ENCODE assay signal across 8 cellular contexts in genomic region chr22:29798318-29798717, GRCh38. TPM values are rescaled to one million over a fixed set of nuclear protein-coding genes. Genes with fewer than 3 reads are reported as not detected.
DNase-seq lines count a peak whose midpoint lies in the region; ATAC-seq lines count a peak whose summit lies in the region.

No MANE protein-coding gene starts in this region.

- H3K27me3 ChIP-seq in skeletal muscle tissue (ENCODE audit: control insufficient read depth in 3 of 3, insufficient read depth in 3 of 3, low read length in 3 of 3) (no peaks in the 10 kb centered on the region), mesendoderm (ENCODE audit: insufficient read depth, low read length, poor library complexity) (no peaks in the 10 kb centered on the region)

- H3K4me2 ChIP-seq in mesendoderm (ENCODE audit: low read length), result no peak overlapping the region

- no peak overlapping the region for H2BK15ac ChIP-seq in mesendoderm (replicated peaks; ENCODE audit: low read depth)

- in situ Hi-C loops in KBM-7 (cut with MboI; ENCODE audit: low pct_unique_long_range_greater_than_20kb, low sequenced_read_pairs), result no loop called here

- no peaks in the 10 kb centered on the region for H3K79me2 ChIP-seq in mesendoderm (ENCODE audit: control insufficient read depth, insufficient read depth, low read length)

- WGBS in mesendoderm (ENCODE audit: extremely low coverage, insufficient coverage, low lambda C conversion rate), result no CpG with 5 or more reads among the region's 6 CpGs

- no peak overlapping the region for H3K18ac ChIP-seq in mesendoderm (ENCODE audit: low read length)

- DNase-seq in GF-D8 (lab: John Stamatoyannopoulos, UW), result peak; percentile 73
- peak; percentile 18 for DNase-seq in KBM-7
- DNase-seq in effector memory CD8-positive, alpha-beta T cell, result no peak
- no peak for DNase-seq in mesendoderm
- DNase-seq in germinal center (ENCODE audit: low spot score), result no peak
- no peak for DNase-seq in activated CD4-positive, CD25-positive, alpha-beta regulatory T cell treated with anti-CD3 and anti-CD28 coated beads, Interleukin-2, amount 50 U/mL, for 72 hours
- DNase-seq in activated CD4-positive, CD25-positive, alpha-beta regulatory T cell (lab: John Stamatoyannopoulos, UW), result no peak

- no peak overlapping the region for H4K5ac ChIP-seq in mesendoderm (ENCODE audit: low read length)

- no peaks in the 10 kb centered on the region for H3K9me3 Mint-ChIP-seq in effector memory CD8-positive, alpha-beta T cell

- no peak overlapping the region for H3K4ac ChIP-seq in mesendoderm (ENCODE audit: low read depth, low read length)

- H3K23ac ChIP-seq in mesendoderm (ENCODE audit: low read length), result no peak overlapping the region

- H3K4me1 ChIP-seq in skeletal muscle tissue (ENCODE audit: control insufficient read depth in 3 of 3, insufficient read depth in 3 of 3, low read length in 3 of 3) (peaks cover 49 to 62% (median 56%) of the 10 kb centered on the region in 3 donors), mesendoderm (ENCODE audit: control insufficient read depth, low read depth, low read length) (peaks cover 2% of the 10 kb centered on the region)

- no peaks in the 10 kb centered on the region for H3K79me1 ChIP-seq in mesendoderm (ENCODE audit: low read length)

- peaks cover 54% of the 10 kb centered on the region for H3K36me3 Mint-ChIP-seq in effector memory CD8-positive, alpha-beta T cell (ENCODE audit: insufficient read depth)

- H2BK120ac ChIP-seq in mesendoderm (ENCODE audit: low read depth, low read length), result no peak overlapping the region

- peak overlapping the region; percentile 65 to 82 for H3K27ac Mint-ChIP-seq in effector memory CD8-positive, alpha-beta T cell

- peak overlapping the region; percentile 95 for H3K27ac ChIP-seq in skeletal muscle tissue (ENCODE audit: low read depth, low read length)
- H3K27ac ChIP-seq in mesendoderm (ENCODE audit: low read depth, low read length), result no peak overlapping the region

- peak overlapping the region in 2 of 3 donors; percentile 61 to 69 for H3K4me3 ChIP-seq in skeletal muscle tissue (ENCODE audit: low read length in 3 of 3)
- H3K4me3 ChIP-seq in mesendoderm (ENCODE audit: low read length), result no peak overlapping the region

- H2AK5ac ChIP-seq in mesendoderm (ENCODE audit: low read length), result no peak overlapping the region

- no peak for ATAC-seq in effector memory CD8-positive, alpha-beta T cell (replicated peaks)

- H4K8ac ChIP-seq in mesendoderm (ENCODE audit: low read depth, low read length), result no peak overlapping the region

- no peaks in the 10 kb centered on the region for H3K27me3 Mint-ChIP-seq in effector memory CD8-positive, alpha-beta T cell

- no peak overlapping the region for H3K4me3 Mint-ChIP-seq in effector memory CD8-positive, alpha-beta T cell

- H3K36me3 ChIP-seq in skeletal muscle tissue (ENCODE audit: control insufficient read depth in 3 of 3, insufficient read depth in 3 of 3, low read length in 3 of 3) (peaks cover 10 to 36% (median 33%) of the 10 kb centered on the region in 3 donors), mesendoderm (ENCODE audit: control insufficient read depth, insufficient read depth, low read length) (peaks cover 15% of the 10 kb centered on the region)

- H3K4me1 Mint-ChIP-seq in effector memory CD8-positive, alpha-beta T cell (ENCODE audit: low read depth in 2 of 2), result no peaks in the 10 kb centered on the region

- no peak overlapping the region for H2BK5ac ChIP-seq in mesendoderm (ENCODE audit: low read length)

- no peaks in the 10 kb centered on the region for H3K9me3 ChIP-seq in skeletal muscle tissue (ENCODE audit: control insufficient read depth in 3 of 3, low read length in 3 of 3)

- peak overlapping the region; percentile 34 to 76 (median 45) for H3K9ac ChIP-seq in skeletal muscle tissue (ENCODE audit: low read depth in 1 of 3, low read length in 3 of 3)
- no peak overlapping the region for H3K9ac ChIP-seq in mesendoderm (ENCODE audit: low read length)

- no peak overlapping the region for H3K56ac ChIP-seq in mesendoderm (ENCODE audit: low read length)

RNA-seq across cellular contexts. Expression of gene UQCR10, which starts 31.1 kb away (rescaled TPM):
- total RNA-seq in skeletal muscle tissue, result 57.9 TPM
- 135 TPM for polyA plus RNA-seq in mesendoderm (2013, experiment 1 of 2)
- 136 TPM for polyA plus RNA-seq in mesendoderm (2013, experiment 2 of 2)

RNA-seq across cellular contexts. Expression of gene ZMAT5, which starts 31.5 kb away (rescaled TPM):
- 18.8 TPM for total RNA-seq in skeletal muscle tissue
- 10.6 TPM for polyA plus RNA-seq in mesendoderm (2013, experiment 1 of 2)
- 11.3 TPM for polyA plus RNA-seq in mesendoderm (2013, experiment 2 of 2)

RNA-seq across cellular contexts. Expression of gene ASCC2, which starts 39.8 kb away (rescaled TPM):
- 15.7 TPM for total RNA-seq in skeletal muscle tissue
- 40.2 TPM for polyA plus RNA-seq in mesendoderm (2013, experiment 1 of 2)
- 41.6 TPM for polyA plus RNA-seq in mesendoderm (2013, experiment 2 of 2)

Comparison
In these comparisons a context has a peak if more than half of its experiments do, and no peak if none do; other contexts are left out.
1. DNase-seq: peak in GF-D8 (single experiment) and KBM-7 (single experiment); none in effector memory CD8-positive, alpha-beta T cell (0 of 3), mesendoderm (single experiment), germinal center (single experiment), activated CD4-positive, CD25-positive, alpha-beta regulatory T cell treated with anti-CD3 and anti-CD28 coated beads, Interleukin-2, amount 50 U/mL, for 72 hours (single experiment) and activated CD4-positive, CD25-positive, alpha-beta regulatory T cell (0 of 4).